In the genomic region with DNA sequence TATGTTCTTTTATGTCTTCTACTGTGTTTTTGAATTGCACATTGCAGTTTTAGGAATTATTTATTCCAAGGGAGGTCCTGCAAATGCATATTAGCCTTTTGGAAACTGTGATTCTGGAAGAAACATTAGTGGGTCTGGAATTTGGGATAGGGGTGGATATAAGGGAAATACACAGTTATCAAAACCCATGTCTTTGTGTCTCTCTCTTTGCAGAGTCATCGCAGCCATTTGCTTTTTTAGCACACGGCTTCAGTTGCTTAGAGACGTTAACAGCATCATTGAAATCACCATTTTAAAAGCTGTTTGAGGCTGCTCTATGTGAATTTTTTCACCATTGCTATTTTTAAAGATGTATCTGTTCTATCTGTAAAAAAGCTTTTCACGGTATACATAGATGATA, we compare ENCODE assay signal across 2 cellular contexts.
TF ChIP-seq lines count a peak whose summit lies in the region.

No MANE protein-coding gene starts in this region.

TF ChIP-seq in A549, 52 proteins besides CTCF, POLR2A, EP300 and RAD21:
- no peak for TF ChIP-seq JUNB (IDR thresholded peaks at IDR 0.05)
- TF ChIP-seq HOXB13 (CRISPR knock-in tag; IDR thresholded peaks at IDR 0.05; ENCODE audit: low read depth), result 0 out of 2 replicates have a peak, but pooled peaks have one; percentile 36

TF ChIP-seq in GM12878, 131 proteins besides CTCF, POLR2A, EP300 and RAD21:
- no peak for TF ChIP-seq ESRRA (IDR thresholded peaks at IDR 0.05; ENCODE audit: low read length)
- no peak for TF ChIP-seq USF1 (IDR thresholded peaks at IDR 0.05; ENCODE audit: borderline replicate concordance, extremely low read length, insufficient read depth, low read depth, low read length)
- no peak for TF ChIP-seq POLR2AphosphoS2 (IDR thresholded peaks at IDR 0.05; ENCODE audit: low read depth, low read length)
- TF ChIP-seq IRF3 (IDR thresholded peaks at IDR 0.05), result no peak
- no peak for TF ChIP-seq KDM1A (IDR thresholded peaks at IDR 0.05; ENCODE audit: borderline replicate concordance)
- TF ChIP-seq SIX5 (IDR thresholded peaks at IDR 0.05; ENCODE audit: low read depth, low read length, severe bottlenecking), result no peak
- TF ChIP-seq CHD2 (IDR thresholded peaks at IDR 0.05; ENCODE audit: borderline replicate concordance, low read depth, low read length), result no peak
- no peak for TF ChIP-seq HDAC6 (IDR thresholded peaks at IDR 0.05; ENCODE audit: unreplicated experiment)
- TF ChIP-seq SUPT20H (IDR thresholded peaks at IDR 0.05; ENCODE audit: borderline replicate concordance, control insufficient read depth, low read depth, low read length), result no peak
- TF ChIP-seq NRF1 (conservative IDR thresholded peaks at IDR 0.05; ENCODE audit: low read depth, low read length), result no peak
- TF ChIP-seq SIN3A (IDR thresholded peaks at IDR 0.05; ENCODE audit: low read depth, low read length), result no peak
- no peak for TF ChIP-seq CREM (IDR thresholded peaks at IDR 0.05; ENCODE audit: low read depth)
- TF ChIP-seq NR2C2 (IDR thresholded peaks at IDR 0.05; ENCODE audit: borderline replicate concordance, control insufficient read depth, insufficient read length, low read depth), result no peak
- TF ChIP-seq ZNF622 (IDR thresholded peaks at IDR 0.05), result no peak
- no peak for TF ChIP-seq SKIL (IDR thresholded peaks at IDR 0.05; ENCODE audit: low read depth, poor library complexity, severe bottlenecking)
- no peak for TF ChIP-seq RELB (IDR thresholded peaks at IDR 0.05; ENCODE audit: low read depth)
- TF ChIP-seq IRF5 (IDR thresholded peaks at IDR 0.05; ENCODE audit: borderline replicate concordance), result no peak
- TF ChIP-seq TARDBP (IDR thresholded peaks at IDR 0.05; ENCODE audit: borderline replicate concordance), result no peak
- TF ChIP-seq NFYA (IDR thresholded peaks at IDR 0.05; ENCODE audit: borderline replicate concordance, low read depth, low read length), result no peak
